ENCODE assay signal across 9 cellular contexts in genomic region chr7:98771519-98772241, GRCh38.
A peak's percentile ranks its signal among the peaks of the same experiment; 100 is the strongest.
DNase-seq lines count a peak whose midpoint lies in the region; ATAC-seq, FAIRE-seq and TF ChIP-seq lines count a peak whose summit lies in the region.
"Had no signal": no experiment of that assay in that cellular context is flagged by ENCODE, and none has a peak within 500 bp of the region (broad histone marks: within the 10 kb centered on the region; RNA-seq: fewer than 3 reads in every experiment).

No MANE protein-coding gene starts in this region.

- H2BK5ac ChIP-seq in H1 (ENCODE audit: low read depth, low read length) = 0 out of 2 replicates have a peak overlapping the region, but pooled peaks have one; percentile 6

- TF ChIP-seq EP300 in H1 (IDR thresholded peaks at IDR 0.05; ENCODE audit: borderline replicate concordance in 1 of 2, low read depth in 2 of 2, low read length in 2 of 2) = no peak

- no peak for FAIRE-seq in H1 (lab: Jason Lieb, UNC)

- no peak overlapping the region for H3K23ac ChIP-seq in H1 (ENCODE audit: insufficient read length)

- H3K9ac ChIP-seq in ES-I3 (ENCODE audit: low read depth, low read length) (peak overlapping the region; percentile 31; the same call in 1 of the 2 replicates), Karpas-422 (ENCODE audit: low read length) (no peak overlapping the region), H1 (replicated peaks in 1 of 4; ENCODE audit: extremely low read depth in 1 of 4, low read depth in 3 of 4, low read length in 3 of 4) (peak overlapping the region in 1 of 4 experiments; percentile 13; a peak in 2 of 7 replicates)
- H3K9ac ChIP-seq: KMS-11 had no signal

- H3K9me2 ChIP-seq in Karpas-422 (replicated peaks; ENCODE audit: insufficient read depth, low read length) = no peaks in the 10 kb centered on the region

- intact Hi-C loops in uterus (cut with DNase I; ENCODE audit: low total_unique reads) = no loop called here

- H3K56ac ChIP-seq in H1 (replicated peaks; ENCODE audit: insufficient read length, low read depth, low read length) = no peak overlapping the region

- no peak overlapping the region for H3K14ac ChIP-seq in H1 (ENCODE audit: insufficient read length)

- no peak for TF ChIP-seq POLR2A in H1 (IDR thresholded peaks at IDR 0.05; ENCODE audit: control extremely low read depth in 1 of 2, low read depth in 2 of 2, low read length in 2 of 2)
- TF ChIP-seq POLR2A in uterus (IDR thresholded peaks at IDR 0.05) = no peak

- H3K79me2 ChIP-seq in Karpas-422 (ENCODE audit: low read length) (no peaks in the 10 kb centered on the region), H1 (ENCODE audit: control insufficient read depth in 1 of 2, insufficient read depth in 2 of 2, low read length in 2 of 2) (no peaks in the 10 kb centered on the region), osteoblast (ENCODE audit: insufficient read depth, low read length) (no peaks in the 10 kb centered on the region)

- ATAC-seq in GM21381 (IDR thresholded peaks at IDR 0.05; ENCODE audit: unreplicated experiment) = no peak

- peak; percentile 45 for DNase-seq in Karpas-422
- no peak for DNase-seq in H1 (ENCODE audit: low read depth in 1 of 2, low spot score in 2 of 2)
- peak; percentile 91 for DNase-seq in osteoblast (ENCODE audit: insufficient read length, low spot score, missing footprints)
- DNase-seq in SIG-M5 (lab: John Stamatoyannopoulos, UW) = no peak
- DNase-seq in T-helper 1 cell = no peak
- no peak for DNase-seq in uterus

- H3K4me3 ChIP-seq in Karpas-422 (ENCODE audit: low read length) (no peak overlapping the region), H1 (ENCODE audit: extremely low read depth in 1 of 4, insufficient read depth in 2 of 4, low read depth in 3 of 4, low read length in 4 of 4) (peak overlapping the region; percentile 0 to 45 (median 33); a peak in 6 of 8 replicates), osteoblast (ENCODE audit: insufficient read depth, low read length) (no peak overlapping the region), uterus (no peak overlapping the region)

- H3K4ac ChIP-seq in H1 (replicated peaks; ENCODE audit: insufficient read length, low read depth, low read length) = no peak overlapping the region

- H3K4me1 ChIP-seq in ES-I3 (ENCODE audit: insufficient read depth, low read length) (no peaks in the 10 kb centered on the region; the same call in 1 of the 2 replicates), Karpas-422 (ENCODE audit: low read length) (peaks cover 16% of the 10 kb centered on the region), H1 (replicated peaks in 1 of 4; ENCODE audit: control insufficient read depth in 3 of 4, insufficient read depth in 4 of 4, low read length in 3 of 4) (peaks cover 4 to 16% (median 8%) of the 10 kb centered on the region in 4 experiments), osteoblast (ENCODE audit: insufficient read depth, low read length) (peaks cover 8% of the 10 kb centered on the region), uterus (no peaks in the 10 kb centered on the region)

- H2AK5ac ChIP-seq in H1 (ENCODE audit: low read depth, low read length) = no peak overlapping the region

- H2BK120ac ChIP-seq in H1 (replicated peaks; ENCODE audit: low read depth, low read length) = no peak overlapping the region

- H3K23me2 ChIP-seq in H1 (ENCODE audit: low read depth, low read length) = peaks cover 6% of the 10 kb centered on the region

- H2BK15ac ChIP-seq in H1 (ENCODE audit: low read length) = no peak overlapping the region; the same call in 1 of the 2 replicates

- no peak overlapping the region for H4K8ac ChIP-seq in H1 (ENCODE audit: extremely low read depth, insufficient read depth, low read length)

- H3K4me2 ChIP-seq in Karpas-422 (ENCODE audit: low read depth, low read length, poor library complexity, severe bottlenecking) = peak overlapping the region; percentile 60
- peak overlapping the region; percentile 63 to 92 for H3K4me2 ChIP-seq in H1 (ENCODE audit: insufficient read depth in 1 of 2, low read depth in 2 of 2, low read length in 2 of 2)
- peak overlapping the region; percentile 53 for H3K4me2 ChIP-seq in osteoblast (ENCODE audit: insufficient read depth, low read length)
- H3K4me2 ChIP-seq: KMS-11 had no signal

- 22% methylated on average over 17 of the region's 17 CpGs; no CpG with 5 or more reads in 1 of the 2 experiments for WGBS in H1 (ENCODE audit: extremely low coverage in 1 of 2, insufficient coverage in 1 of 2, insufficient read length in 1 of 2, insufficient replicate concordance in 2 of 2, low coverage in 1 of 2, low lambda C conversion rate in 2 of 2, missing lambda C conversion rate in 1 of 2), 2 experiments

- no peak for TF ChIP-seq CTCF in H1 (IDR thresholded peaks at IDR 0.05; ENCODE audit: control extremely low read depth in 1 of 3, insufficient read depth in 1 of 3, low read depth in 1 of 3, low read length in 3 of 3)
- TF ChIP-seq CTCF in osteoblast (IDR thresholded peaks at IDR 0.05; ENCODE audit: extremely low read depth, low read depth, low read length) = no peak
- TF ChIP-seq CTCF in uterus (IDR thresholded peaks at IDR 0.05) = no peak

- H3K27me3 ChIP-seq in Karpas-422 (ENCODE audit: low read length) (no peaks in the 10 kb centered on the region), H1 (replicated peaks in 1 of 4; ENCODE audit: control insufficient read depth in 3 of 4, extremely low read depth in 1 of 4, insufficient read depth in 3 of 4, low read length in 3 of 4) (peaks cover 0 to 7% (median under 1%) of the 10 kb centered on the region in 4 experiments; a peak in 3 of 7 replicates), osteoblast (ENCODE audit: insufficient read depth, low read length) (peaks cover 27% of the 10 kb centered on the region), uterus (no peaks in the 10 kb centered on the region)

- POLR2A ChIA-PET in H1 (lab: Charles Lee; ENCODE audit: partially characterized antibody) = interaction anchor here (0.6 to 1.5 kb wide), 5 partner anchors 9 to 152 kb away, joined by 3 read pairs; no protein-coding TSS in a partner anchor

- 0 out of 2 replicates have a peak overlapping the region, but pooled peaks have one; percentile 15 for H2BK20ac ChIP-seq in H1 (ENCODE audit: low read length)

- TF ChIP-seq RAD21 in H1 (IDR thresholded peaks at IDR 0.05 in 1 of 2, conservative IDR thresholded peaks at IDR 0.05 in 1 of 2; ENCODE audit: low read depth in 2 of 2, low read length in 2 of 2) = no peak

- H3K27ac ChIP-seq in Karpas-422 (ENCODE audit: low read length) (no peak overlapping the region), H1 (ENCODE audit: low read depth, low read length) (no peak overlapping the region), osteoblast (ENCODE audit: low read depth, low read length) (no peak overlapping the region), uterus (no peak overlapping the region)
- H3K27ac ChIP-seq: KMS-11 had no signal

- peak overlapping the region; percentile 35 for H3K18ac ChIP-seq in H1 (ENCODE audit: extremely low read depth, low read length)

- H3K79me1 ChIP-seq in H1 (ENCODE audit: low read depth, low read length) = no peaks in the 10 kb centered on the region

- CTCF ChIA-PET in H1 (lab: Charles Lee; ENCODE audit: partially characterized antibody) = interaction anchor here (0.9 to 2.5 kb wide), 5 partner anchors 60 to 126 kb away, joined by 3 to 11 read pairs (median 3); no protein-coding TSS in a partner anchor

- H4K5ac ChIP-seq in H1 (ENCODE audit: insufficient read length, low read depth, low read length) = no peak overlapping the region

- H3K36me3 ChIP-seq in ES-I3 (ENCODE audit: insufficient read depth, low read length) (no peaks in the 10 kb centered on the region), Karpas-422 (ENCODE audit: insufficient read depth, low read length) (no peaks in the 10 kb centered on the region), H1 (ENCODE audit: control insufficient read depth in 2 of 4, insufficient read depth in 4 of 4, low read length in 3 of 4) (no peaks in the 10 kb centered on the region; a peak in 1 of 8 replicates), osteoblast (ENCODE audit: insufficient read depth, low read length) (no peaks in the 10 kb centered on the region), uterus (no peaks in the 10 kb centered on the region)

- no peaks in the 10 kb centered on the region for H3K9me3 ChIP-seq in ES-I3 (ENCODE audit: control insufficient read depth, insufficient read depth, low read length)
- no peaks in the 10 kb centered on the region for H3K9me3 ChIP-seq in Karpas-422 (ENCODE audit: low read length)
- no peaks in the 10 kb centered on the region for H3K9me3 ChIP-seq in H1 (ENCODE audit: insufficient read depth in 2 of 2, low read depth in 1 of 2, low read length in 1 of 2)
- no peaks in the 10 kb centered on the region for H3K9me3 ChIP-seq in osteoblast (ENCODE audit: low read depth, low read length)
- H3K9me3 ChIP-seq in uterus = no peaks in the 10 kb centered on the region

- no peak overlapping the region for H2AFZ ChIP-seq in Karpas-422 (ENCODE audit: low read length)
- peak overlapping the region; percentile 68 for H2AFZ ChIP-seq in H1 (ENCODE audit: low read length)
- no peak overlapping the region for H2AFZ ChIP-seq in osteoblast (ENCODE audit: low read length)

- no peak overlapping the region for H4K91ac ChIP-seq in H1 (replicated peaks; ENCODE audit: insufficient read length, low read length)

- H2BK12ac ChIP-seq in H1 (ENCODE audit: low read depth, low read length) = peak overlapping the region; percentile 56; the same call in 1 of the 2 replicates

- H4K20me1 ChIP-seq in Karpas-422 (ENCODE audit: insufficient read depth, low read depth, low read length) (no peaks in the 10 kb centered on the region), H1 (replicated peaks in 1 of 2; ENCODE audit: control insufficient read depth in 1 of 2, insufficient read depth in 2 of 2, low read length in 2 of 2) (no peaks in the 10 kb centered on the region), osteoblast (ENCODE audit: insufficient read depth, low read length) (no peaks in the 10 kb centered on the region)

TF ChIP-seq in H1, 55 proteins besides CTCF, POLR2A, EP300 and RAD21:
- TF ChIP-seq MAFK (IDR thresholded peaks at IDR 0.05; ENCODE audit: low read depth, low read length) = peak; percentile 88
- TF ChIP-seq GABPA (IDR thresholded peaks at IDR 0.05; ENCODE audit: borderline replicate concordance, insufficient read depth, low read length) = no peak
- TF ChIP-seq SIN3A (conservative IDR thresholded peaks at IDR 0.05 in 1 of 2, IDR thresholded peaks at IDR 0.05 in 1 of 2; ENCODE audit: low read depth in 1 of 2, low read length in 2 of 2) = 0 out of 4 replicates have a peak, but pooled peaks of 1 of the 2 experiments have one; percentile 54
- 0 out of 2 replicates have a peak, but pooled peaks have one; percentile 18 for TF ChIP-seq TAF1 (IDR thresholded peaks at IDR 0.05; ENCODE audit: low read depth, low read length)
- TF ChIP-seq TEAD4 (IDR thresholded peaks at IDR 0.05; ENCODE audit: low read depth, low read length) = 0 out of 2 replicates have a peak, but pooled peaks have one; percentile 20
- no peak for TF ChIP-seq SAP30 (IDR thresholded peaks at IDR 0.05; ENCODE audit: insufficient read depth, insufficient replicate concordance, low read length)
- TF ChIP-seq TCF12 (IDR thresholded peaks at IDR 0.05; ENCODE audit: low read depth, low read length) = 0 out of 2 replicates have a peak, but pooled peaks have one; percentile 35
- TF ChIP-seq NANOG (IDR thresholded peaks at IDR 0.05; ENCODE audit: insufficient read depth, low read depth, low read length, poor library complexity, severe bottlenecking) = peak; percentile 39

Comparison
In these comparisons a context has a peak if more than half of its experiments do, and no peak if none do; other contexts are left out.
1. DNase-seq: peak in Karpas-422 (single experiment) and osteoblast (single experiment); none in H1 (0 of 2), SIG-M5 (single experiment), T-helper 1 cell (0 of 5) and uterus (0 of 2).
2. H3K4me3 ChIP-seq: peak in H1 (4 of 4); none in Karpas-422 (single experiment), osteoblast (single experiment) and uterus (0 of 2).
3. Peak in every context shown above with its lines, with median percentiles within 50 percentile points of each other: H3K4me2 ChIP-seq.